1 cellular context compared by ENCODE assay signal in genomic region chr11:75083217-75083605, GRCh38.
TF ChIP-seq lines count a peak whose summit lies in the region.

No MANE protein-coding gene starts in this region.

TF ChIP-seq in GM12878, 131 proteins besides CTCF, POLR2A, EP300 and RAD21 (continued from another document):
- TF ChIP-seq, protein P1, sequence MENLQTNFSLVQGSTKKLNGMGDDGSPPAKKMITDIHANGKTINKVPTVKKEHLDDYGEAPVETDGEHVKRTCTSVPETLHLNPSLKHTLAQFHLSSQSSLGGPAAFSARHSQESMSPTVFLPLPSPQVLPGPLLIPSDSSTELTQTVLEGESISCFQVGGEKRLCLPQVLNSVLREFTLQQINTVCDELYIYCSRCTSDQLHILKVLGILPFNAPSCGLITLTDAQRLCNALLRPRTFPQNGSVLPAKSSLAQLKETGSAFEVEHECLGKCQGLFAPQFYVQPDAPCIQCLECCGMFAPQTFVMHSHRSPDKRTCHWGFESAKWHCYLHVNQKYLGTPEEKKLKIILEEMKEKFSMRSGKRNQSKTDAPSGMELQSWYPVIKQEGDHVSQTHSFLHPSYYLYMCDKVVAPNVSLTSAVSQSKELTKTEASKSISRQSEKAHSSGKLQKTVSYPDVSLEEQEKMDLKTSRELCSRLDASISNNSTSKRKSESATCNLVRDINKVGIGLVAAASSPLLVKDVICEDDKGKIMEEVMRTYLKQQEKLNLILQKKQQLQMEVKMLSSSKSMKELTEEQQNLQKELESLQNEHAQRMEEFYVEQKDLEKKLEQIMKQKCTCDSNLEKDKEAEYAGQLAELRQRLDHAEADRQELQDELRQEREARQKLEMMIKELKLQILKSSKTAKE (IDR thresholded peaks at IDR 0.05; ENCODE audit: low read depth, poor library complexity, severe bottlenecking): no peak
- TF ChIP-seq HDAC6 (IDR thresholded peaks at IDR 0.05; ENCODE audit: unreplicated experiment) (no peak), CHD1 (IDR thresholded peaks at IDR 0.05; ENCODE audit: low read depth, low read length) (no peak), RBBP5 (conservative IDR thresholded peaks at IDR 0.05) (no peak), POLR2AphosphoS5 (IDR thresholded peaks at IDR 0.05; ENCODE audit: low read length) (no peak), EED (IDR thresholded peaks at IDR 0.05; ENCODE audit: low read depth) (no peak), PBX3 (IDR thresholded peaks at IDR 0.05; ENCODE audit: insufficient replicate concordance, low read depth, low read length) (no peak), MYC (IDR thresholded peaks at IDR 0.05; ENCODE audit: insufficient read depth, insufficient read length, insufficient replicate concordance, low read length, severe bottlenecking) (no peak)
TF ChIP-seq in GM12878: peak in this region for 0.
